8 cellular contexts compared by ENCODE assay signal in the genomic region with DNA sequence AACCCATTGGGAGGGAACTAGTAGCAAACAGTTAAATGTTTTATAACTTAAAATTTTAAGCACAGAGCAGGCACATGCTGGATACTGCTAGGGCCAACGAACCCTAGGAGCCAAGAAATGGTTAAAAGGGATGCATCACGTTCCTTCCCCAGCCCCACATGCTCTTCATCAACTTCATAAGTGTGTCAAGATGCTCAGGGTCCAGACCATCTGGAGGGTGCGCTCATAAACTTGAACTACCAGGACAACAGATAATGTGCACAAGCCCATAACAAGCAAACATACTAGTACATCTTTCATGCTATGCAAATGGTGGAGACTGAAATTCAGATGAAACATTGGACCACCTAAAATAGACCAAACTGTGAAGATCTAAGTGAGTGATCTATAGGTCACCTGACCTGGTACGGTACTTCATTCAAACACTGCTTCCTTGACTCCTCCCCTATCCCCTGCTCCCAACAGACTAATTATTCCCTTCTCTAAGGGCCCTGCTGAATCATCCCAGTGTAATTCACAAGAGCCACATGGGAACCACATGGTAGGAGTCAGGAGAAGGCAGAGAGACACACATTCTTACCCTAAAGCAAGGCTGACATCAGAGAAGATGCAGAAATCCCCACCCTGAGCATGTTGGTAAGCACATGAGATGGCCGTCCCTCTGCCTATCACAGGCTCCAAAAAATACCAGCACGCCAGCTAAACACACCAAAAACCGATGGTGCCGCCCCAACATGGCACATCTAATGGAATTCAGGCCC.
DNase-seq lines count a peak whose midpoint lies in the region; ATAC-seq and TF ChIP-seq lines count a peak whose summit lies in the region.

No MANE protein-coding gene starts in this region.

- H3K27ac ChIP-seq in ascending aorta: peak overlapping the region; percentile 80 to 94
- no peak overlapping the region for H3K27ac ChIP-seq in mesendoderm (ENCODE audit: low read depth, low read length)

- no peak overlapping the region for H2BK15ac ChIP-seq in mesendoderm (replicated peaks; ENCODE audit: low read depth)

- no peak overlapping the region for H3K23ac ChIP-seq in mesendoderm (ENCODE audit: low read length)

- H3K27me3 Mint-ChIP-seq in IgD-negative memory B cell: peaks cover 3% of the 10 kb centered on the region

- no peaks in the 10 kb centered on the region for H3K9me3 ChIP-seq in ascending aorta

- H3K4ac ChIP-seq in mesendoderm (ENCODE audit: low read depth, low read length): no peak overlapping the region

- H3K18ac ChIP-seq in mesendoderm (ENCODE audit: low read length): no peak overlapping the region

- H3K4me2 ChIP-seq in mesendoderm (ENCODE audit: low read length): no peak overlapping the region

- ATAC-seq in GM21526 (IDR thresholded peaks at IDR 0.05; ENCODE audit: low FRiP score, unreplicated experiment) (no peak), GM21717 (IDR thresholded peaks at IDR 0.05; ENCODE audit: unreplicated experiment) (no peak)

- intact Hi-C loops in ascending aorta (cut with DNase I) (no loop called here), posterior vena cava (cut with DNase I) (no loop called here)

- H3K79me1 ChIP-seq in mesendoderm (ENCODE audit: low read length): peaks cover 15% of the 10 kb centered on the region

- H3K27me3 ChIP-seq in ascending aorta: no peaks in the 10 kb centered on the region
- no peaks in the 10 kb centered on the region for H3K27me3 ChIP-seq in mesendoderm (ENCODE audit: insufficient read depth, low read length, poor library complexity)

- WGBS in mesendoderm (ENCODE audit: extremely low coverage, insufficient coverage, low lambda C conversion rate): no CpG with 5 or more reads among the region's 8 CpGs

- H3K4me3 Mint-ChIP-seq in IgD-negative memory B cell: peak overlapping the region; percentile 9 to 85 (median 38)

- H2BK5ac ChIP-seq in mesendoderm (ENCODE audit: low read length): no peak overlapping the region

- H3K36me3 ChIP-seq in ascending aorta (no peaks in the 10 kb centered on the region), mesendoderm (ENCODE audit: control insufficient read depth, insufficient read depth, low read length) (no peaks in the 10 kb centered on the region)

- H4K5ac ChIP-seq in mesendoderm (ENCODE audit: low read length): no peak overlapping the region

- H3K27ac Mint-ChIP-seq in IgD-negative memory B cell: peak overlapping the region; percentile 39 to 93 (median 60)

- no peak overlapping the region for H2AK5ac ChIP-seq in mesendoderm (ENCODE audit: low read length)

- no peak overlapping the region for H3K9ac ChIP-seq in mesendoderm (ENCODE audit: low read length)

- H3K79me2 ChIP-seq in mesendoderm (ENCODE audit: control insufficient read depth, insufficient read depth, low read length): peaks cover 2% of the 10 kb centered on the region

- H3K36me3 Mint-ChIP-seq in IgD-negative memory B cell: peaks cover 2% of the 10 kb centered on the region

- H3K56ac ChIP-seq in mesendoderm (ENCODE audit: low read length): no peak overlapping the region

- H3K4me1 ChIP-seq in ascending aorta: peaks cover 32 to 70% of the 10 kb centered on the region in 2 donors
- peaks cover 7% of the 10 kb centered on the region for H3K4me1 ChIP-seq in mesendoderm (ENCODE audit: control insufficient read depth, low read depth, low read length)

- no peak overlapping the region for H2BK120ac ChIP-seq in mesendoderm (ENCODE audit: low read depth, low read length)

- H3K4me3 ChIP-seq in ascending aorta (no peak overlapping the region), mesendoderm (ENCODE audit: low read length) (no peak overlapping the region)

- TF ChIP-seq CTCF in ascending aorta (IDR thresholded peaks at IDR 0.05): no peak

- H4K8ac ChIP-seq in mesendoderm (ENCODE audit: low read depth, low read length): no peak overlapping the region

- peaks cover 86 to 94% (median 92%) of the 10 kb centered on the region in 3 donors for H3K4me1 Mint-ChIP-seq in IgD-negative memory B cell

- no peaks in the 10 kb centered on the region for H3K9me3 Mint-ChIP-seq in IgD-negative memory B cell

- DNase-seq in AG20443 (ENCODE audit: low spot score) (peak; percentile 60), ascending aorta (ENCODE audit: low spot score in 2 of 2) (no peak), mesendoderm (peak; percentile 66), posterior vena cava (ENCODE audit: low spot score) (no peak), ureter (ENCODE audit: low spot score) (no peak)

Comparison
In these comparisons a context has a peak if more than half of its experiments do, and no peak if none do; other contexts are left out.
1. DNase-seq: peak in AG20443 (single experiment) and mesendoderm (single experiment); none in ascending aorta (0 of 2), posterior vena cava (single experiment) and ureter (single experiment).